In genomic region chr15:60454824-60455223, GRCh38 we compare ENCODE assay signal across 24 cellular contexts. TPM values are rescaled to one million over a fixed set of nuclear protein-coding genes. Genes with fewer than 3 reads are reported as not detected.
DNase-seq lines count a peak whose midpoint lies in the region; ATAC-seq and TF ChIP-seq lines count a peak whose summit lies in the region.
"Had no signal": no experiment of that assay in that cellular context is flagged by ENCODE, and none has a peak within 500 bp of the region (broad histone marks: within the 10 kb centered on the region; RNA-seq: fewer than 3 reads in every experiment).

No MANE protein-coding gene starts in this region.

- H3K4me3 Mint-ChIP-seq in activated CD4-positive, alpha-beta T cell treated with anti-CD3 and anti-CD28 coated beads, Interleukin-2, amount 10 ng/mL, durations not matched to agents 24 days and 14 days, result no peak overlapping the region
- H3K4me3 Mint-ChIP-seq in activated T-helper 17 cell treated with anti-CD3 and anti-CD28 coated beads, Interleukin-2, amount 50 U/mL, for 72 hours, result no peak overlapping the region
- H3K4me3 Mint-ChIP-seq: CD14-positive monocyte; CD4-positive, alpha-beta memory T cell; CD4-positive, CD25-positive, alpha-beta regulatory T cell; CD8-positive, alpha-beta memory T cell had no signal

- H3K4me1 Mint-ChIP-seq in activated CD4-positive, alpha-beta T cell treated with anti-CD3 and anti-CD28 coated beads, Interleukin-2, amount 10 ng/mL, durations not matched to agents 24 days and 14 days, result no peaks in the 10 kb centered on the region
- H3K4me1 Mint-ChIP-seq in activated T-helper 17 cell treated with anti-CD3 and anti-CD28 coated beads, Interleukin-2, amount 50 U/mL, for 72 hours, result no peaks in the 10 kb centered on the region
- H3K4me1 Mint-ChIP-seq: CD14-positive monocyte; CD4-positive, alpha-beta memory T cell; CD8-positive, alpha-beta memory T cell had no signal

- no peak for DNase-seq in activated CD4-positive, alpha-beta T cell treated with anti-CD3 and anti-CD28 coated beads, Interleukin-2, amount 10 ng/mL, durations not matched to agents 24 days and 14 days
- DNase-seq in activated CD4-positive, alpha-beta T cell treated with anti-CD3 and anti-CD28 coated beads for 4 hours, result no peak
- DNase-seq in LNCaP clone FGC (ENCODE audit: low read depth) (peak; percentile 69), NCI-H2196 (lab: John Stamatoyannopoulos, UW; ENCODE audit: unreplicated experiment) (no peak), inferior parietal cortex (ENCODE audit: extremely low spot score) (no peak), cardiac septum (ENCODE audit: low spot score) (no peak)
- DNase-seq: ACHN; BE2C; C1 segment of cervical spinal cord; CD4-positive, alpha-beta memory T cell; CD4-positive, CD25-positive, alpha-beta regulatory T cell; CD8-positive, alpha-beta memory T cell; COR-L47; DMS 273 treated with DMSO at 0.1 percent for 48 hours; DMS153; DMS53; DMS79; DND-41; EL; GDM1 had no signal

- no peak for TF ChIP-seq CTCF in LNCaP clone FGC (IDR thresholded peaks at IDR 0.05; ENCODE audit: control insufficient read depth, extremely low read depth, insufficient read depth)

- no peaks in the 10 kb centered on the region for H3K27me3 Mint-ChIP-seq in activated CD4-positive, alpha-beta T cell treated with anti-CD3 and anti-CD28 coated beads, Interleukin-2, amount 10 ng/mL, durations not matched to agents 24 days and 14 days
- H3K27me3 Mint-ChIP-seq in activated T-helper 17 cell treated with anti-CD3 and anti-CD28 coated beads, Interleukin-2, amount 50 U/mL, for 72 hours, result no peaks in the 10 kb centered on the region
- H3K27me3 Mint-ChIP-seq: CD4-positive, alpha-beta memory T cell; CD4-positive, CD25-positive, alpha-beta regulatory T cell; CD8-positive, alpha-beta memory T cell had no signal

- H3K4me3 ChIP-seq in LNCaP clone FGC (ENCODE audit: low read depth, low read length), result no peak overlapping the region
- H3K4me3 ChIP-seq: BLaER1, GM12878 had no signal

- ATAC-seq in activated T-helper 17 cell treated with anti-CD3 and anti-CD28 coated beads, Interleukin-2, amount 50 U/mL, for 72 hours (replicated peaks), result no peak
- ATAC-seq: GM12878 had no signal

- peaks cover 30% of the 10 kb centered on the region for H3K36me3 Mint-ChIP-seq in activated CD4-positive, alpha-beta T cell treated with anti-CD3 and anti-CD28 coated beads, Interleukin-2, amount 10 ng/mL, durations not matched to agents 24 days and 14 days (ENCODE audit: low read depth)
- H3K36me3 Mint-ChIP-seq in activated T-helper 17 cell treated with anti-CD3 and anti-CD28 coated beads, Interleukin-2, amount 50 U/mL, for 72 hours (ENCODE audit: low read depth), result peaks cover 69% of the 10 kb centered on the region

- intact Hi-C loops in activated CD4-positive, alpha-beta T cell treated with anti-CD3 and anti-CD28 coated beads, Interleukin-2, amount 10 ng/mL, durations not matched to agents 24 days and 14 days (cut with micrococcal nuclease), result no loop called here
- intact Hi-C loops in cardiac septum (cut with DNase I), result no loop called here

- no peaks in the 10 kb centered on the region for H3K9me3 Mint-ChIP-seq in activated CD4-positive, alpha-beta T cell treated with anti-CD3 and anti-CD28 coated beads, Interleukin-2, amount 10 ng/mL, durations not matched to agents 24 days and 14 days
- no peaks in the 10 kb centered on the region for H3K9me3 Mint-ChIP-seq in activated T-helper 17 cell treated with anti-CD3 and anti-CD28 coated beads, Interleukin-2, amount 50 U/mL, for 72 hours
- H3K9me3 Mint-ChIP-seq: CD14-positive monocyte; CD4-positive, CD25-positive, alpha-beta regulatory T cell; CD8-positive, alpha-beta memory T cell had no signal

- peak overlapping the region; percentile 19 for H3K27ac Mint-ChIP-seq in activated CD4-positive, alpha-beta T cell treated with anti-CD3 and anti-CD28 coated beads, Interleukin-2, amount 10 ng/mL, durations not matched to agents 24 days and 14 days
- H3K27ac Mint-ChIP-seq in activated T-helper 17 cell treated with anti-CD3 and anti-CD28 coated beads, Interleukin-2, amount 50 U/mL, for 72 hours, result peak overlapping the region; percentile 32

RNA-seq across cellular contexts. Expression of gene ICE2, which starts 24.1 kb away (rescaled TPM):
- total RNA-seq in activated CD4-positive, alpha-beta T cell treated with anti-CD3 and anti-CD28 coated beads, Interleukin-2, amount 10 ng/mL, durations not matched to agents 24 days and 14 days, result 55.4 and 62.6 TPM in 2 replicates
- 10 to 100 TPM; 46.0 to 69.3 TPM for total RNA-seq in activated T-helper 17 cell treated with anti-CD3 and anti-CD28 coated beads, Interleukin-2, amount 50 U/mL, for 72 hours
- 29.7 TPM for total RNA-seq in cardiac septum

RNA-seq across cellular contexts. Expression of gene ANXA2, which starts 57.0 kb away (rescaled TPM):
- 214 and 225 TPM in 2 replicates for total RNA-seq in activated CD4-positive, alpha-beta T cell treated with anti-CD3 and anti-CD28 coated beads, Interleukin-2, amount 10 ng/mL, durations not matched to agents 24 days and 14 days
- total RNA-seq in activated T-helper 17 cell treated with anti-CD3 and anti-CD28 coated beads, Interleukin-2, amount 50 U/mL, for 72 hours, result 100 to 1,000 TPM; 120 to 420 TPM
- total RNA-seq in cardiac septum, result 177 TPM
